2 cellular contexts compared by ENCODE assay signal in the genomic region with DNA sequence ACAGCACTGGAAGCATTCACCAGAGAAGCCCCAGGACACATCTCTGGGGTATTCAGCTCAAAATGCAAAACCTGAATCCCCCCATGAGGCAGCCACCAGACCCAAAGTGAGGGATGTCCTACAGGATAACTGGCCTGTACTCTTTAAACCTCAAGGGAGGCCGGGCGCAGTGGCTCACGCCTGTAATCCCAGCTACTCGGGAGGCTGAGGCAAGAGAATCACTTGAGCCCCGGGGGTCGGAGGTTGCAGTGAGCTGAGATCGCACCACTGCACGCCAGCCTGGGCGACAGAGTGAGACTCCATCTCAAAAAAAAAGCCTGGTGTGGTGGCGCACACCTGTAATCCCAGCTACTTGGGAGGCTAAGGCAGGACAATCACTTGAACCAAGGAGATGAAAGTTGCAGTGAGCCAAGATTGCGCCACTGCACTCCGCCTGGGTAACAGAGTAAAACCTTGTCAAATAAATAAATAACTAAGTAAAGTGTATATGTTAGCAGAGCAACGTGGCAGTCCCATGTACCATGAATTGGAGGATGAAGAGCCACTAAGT.
TF ChIP-seq lines count a peak whose summit lies in the region.

No MANE protein-coding gene starts in this region.

TF ChIP-seq in IMR-90, 13 proteins besides CTCF, POLR2A, EP300 and RAD21:
- TF ChIP-seq CEBPB (IDR thresholded peaks at IDR 0.05; ENCODE audit: low read depth, low read length): 0 out of 2 replicates have a peak, but pooled peaks have one; percentile 13

TF ChIP-seq in K562, 482 proteins besides CTCF, POLR2A, EP300 and RAD21:
- TF ChIP-seq BCOR (IDR thresholded peaks at IDR 0.05): peak; percentile 61
- TF ChIP-seq ZNF121 (CRISPR knock-in tag; conservative IDR thresholded peaks at IDR 0.05): peak; percentile 88
- TF ChIP-seq SMARCA5 (IDR thresholded peaks at IDR 0.05): peak; percentile 61; the same call in 1 of the 2 replicates
